ENCODE assay signal across 8 cellular contexts in genomic region chr4:183506389-183506735, GRCh38. TPM values are rescaled to one million over a fixed set of nuclear protein-coding genes. Genes with fewer than 3 reads are reported as not detected.
A peak's percentile ranks its signal among the peaks of the same experiment; 100 is the strongest.
DNase-seq lines count a peak whose midpoint lies in the region; ATAC-seq and TF ChIP-seq lines count a peak whose summit lies in the region.

No MANE protein-coding gene starts in this region.

- peaks cover 32% of the 10 kb centered on the region for H3K4me1 Mint-ChIP-seq in chondrocyte (ENCODE audit: low read depth)

- H3K36me3 Mint-ChIP-seq in chondrocyte (ENCODE audit: low read depth) = peaks cover 8% of the 10 kb centered on the region

- CTCF ChIA-PET in A673 (lab: Charles Lee) = no interaction called here

- peaks cover 6% of the 10 kb centered on the region for H3K4me1 ChIP-seq in A673 (ENCODE audit: insufficient read depth, low read length, poor library complexity, severe bottlenecking)
- peaks cover 6% of the 10 kb centered on the region for H3K4me1 ChIP-seq in mucosa of stomach (ENCODE audit: control insufficient read depth, insufficient read depth, low read length)

- H3K36me3 ChIP-seq in A673 (ENCODE audit: insufficient read depth, low read length, poor library complexity, severe bottlenecking) (peaks cover 13% of the 10 kb centered on the region), mucosa of stomach (ENCODE audit: control insufficient read depth, insufficient read depth, low read length) (no peaks in the 10 kb centered on the region)

- TF ChIP-seq EP300 in Ishikawa (IDR thresholded peaks at IDR 0.05; ENCODE audit: borderline replicate concordance) = no peak

- H3K9ac ChIP-seq in mucosa of stomach (ENCODE audit: low read length) = peak overlapping the region; percentile 87

- POLR2A ChIA-PET in A673 (lab: Charles Lee; ENCODE audit: low non-redundant PET) = no interaction called here

- no peak for ATAC-seq in HG03025 (IDR thresholded peaks at IDR 0.05; ENCODE audit: low FRiP score, unreplicated experiment)
- ATAC-seq in esophagus mucosa = no peak
- no peak for ATAC-seq in HG03565 (IDR thresholded peaks at IDR 0.05; ENCODE audit: unreplicated experiment)
- no peak for ATAC-seq in GM21360 (IDR thresholded peaks at IDR 0.05; ENCODE audit: unreplicated experiment)

- peak overlapping the region; percentile 89 for H3K4me3 Mint-ChIP-seq in chondrocyte (ENCODE audit: unreplicated experiment)

- H3K27ac Mint-ChIP-seq in chondrocyte (ENCODE audit: unreplicated experiment) = peak overlapping the region; percentile 98

- H3K4me3 ChIP-seq in A673 (ENCODE audit: low read depth, low read length, poor library complexity, severe bottlenecking) (peak overlapping the region; percentile 97), mucosa of stomach (ENCODE audit: low read length) (peak overlapping the region; percentile 85)

- DNase-seq in A673 (ENCODE audit: low spot score) (no peak), chondrocyte (ENCODE audit: low spot score) (no peak)

- no peaks in the 10 kb centered on the region for H3K9me3 Mint-ChIP-seq in chondrocyte (ENCODE audit: low read depth)

- TF ChIP-seq RAD21 in Ishikawa (IDR thresholded peaks at IDR 0.05; ENCODE audit: low read depth) = no peak

- H3K27ac ChIP-seq in A673 (ENCODE audit: low read depth, low read length, poor library complexity, severe bottlenecking) = peak overlapping the region; percentile 94

- intact Hi-C loops in A673 (cut with micrococcal nuclease; ENCODE audit: unreplicated experiment) = no loop called here

- no peaks in the 10 kb centered on the region for H3K27me3 Mint-ChIP-seq in chondrocyte (ENCODE audit: low read depth)

- TF ChIP-seq CTCF in A673 (conservative IDR thresholded peaks at IDR 0.05; ENCODE audit: low read depth, low read length) (no peak), chondrocyte (IDR thresholded peaks at IDR 0.05) (no peak)

- TSS peak; percentile 50 for BruUV-seq in A673 (replicated peaks; lab: Mats Ljungman, UMichigan)

- H3K27me3 ChIP-seq in A673 (replicated peaks; ENCODE audit: insufficient read depth, low read depth, low read length, poor library complexity) (no peaks in the 10 kb centered on the region), mucosa of stomach (ENCODE audit: control insufficient read depth, insufficient read depth, low read length) (no peaks in the 10 kb centered on the region)

- H3K9me3 ChIP-seq in A673 (ENCODE audit: low read depth, low read length, poor library complexity, severe bottlenecking) (no peaks in the 10 kb centered on the region), mucosa of stomach (ENCODE audit: control insufficient read depth, low read length) (no peaks in the 10 kb centered on the region)

TF ChIP-seq in Ishikawa, 13 proteins besides CTCF, POLR2A, EP300 and RAD21:
- no peak for TF ChIP-seq CEBPB (IDR thresholded peaks at IDR 0.05)
- TF ChIP-seq USF1 (IDR thresholded peaks at IDR 0.05) = no peak
- TF ChIP-seq MAX (IDR thresholded peaks at IDR 0.05) = peak; percentile 74
- no peak for TF ChIP-seq CREB1 (IDR thresholded peaks at IDR 0.05; ENCODE audit: low read depth)

RNA-seq across cellular contexts. Expression of gene ING2, which starts 1.5 kb away (rescaled TPM):
- total RNA-seq in A673 (2021) (15.8 and 19.9 TPM in 2 replicates), chondrocyte (10.3 to 14.2 TPM (median 11.0 TPM) in 3 replicates), esophagus mucosa (13.3 TPM)
